Comparison of ENCODE assay signal across 8 cellular contexts in the genomic region with DNA sequence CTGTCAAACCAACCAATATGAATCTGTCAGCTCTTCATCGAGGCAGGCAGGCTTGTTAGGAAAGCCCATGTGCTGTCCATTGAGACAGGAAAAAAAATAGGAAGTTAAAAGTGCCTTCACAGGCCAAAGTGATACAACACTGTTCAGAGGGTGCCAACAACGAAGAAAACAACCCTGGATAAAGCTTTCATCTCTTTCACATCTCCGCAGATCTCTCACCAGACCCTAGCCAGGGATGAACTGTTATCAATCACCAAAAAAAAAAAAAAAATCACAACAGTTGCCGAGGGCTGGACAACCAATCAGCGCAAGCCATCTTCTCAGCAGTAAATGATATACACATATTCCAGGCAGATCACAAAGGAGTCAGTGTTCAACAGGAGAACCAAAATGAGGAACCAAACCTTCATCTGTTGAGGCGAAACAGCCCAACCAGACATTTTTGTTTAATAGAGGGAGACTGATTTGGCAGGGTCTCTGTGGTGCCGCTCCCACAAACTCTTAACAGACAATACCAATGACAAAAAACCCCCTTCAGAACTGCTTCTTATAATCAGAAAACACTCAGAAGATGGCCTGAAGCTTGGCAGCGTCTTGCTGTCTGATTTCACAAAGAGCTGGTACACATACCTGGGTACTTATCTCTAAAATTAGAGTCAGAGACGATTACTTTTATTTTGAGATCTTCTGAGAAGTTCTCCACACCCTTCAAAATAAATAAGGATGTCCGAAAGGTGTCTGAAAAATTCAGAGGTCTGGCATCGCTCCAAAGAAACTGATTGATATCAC. TPM values are rescaled to one million over a fixed set of nuclear protein-coding genes. Genes with fewer than 3 reads are reported as not detected.
DNase-seq lines count a peak whose midpoint lies in the region; ATAC-seq, FAIRE-seq and TF ChIP-seq lines count a peak whose summit lies in the region.

No MANE protein-coding gene starts in this region.

- intact Hi-C loops in prostate gland (cut with DNase I), result loop anchor here (5.0 kb wide), 2 partner anchors 57 to 168 kb away; partner anchors contain the start of gene HEXIM1

- 32% methylated on average over 11 of the region's 11 CpGs for WGBS in prostate gland

- peaks cover 7% of the 10 kb centered on the region for H3K27me3 ChIP-seq in NT2/D1 (ENCODE audit: insufficient read depth, insufficient read length)
- no peaks in the 10 kb centered on the region for H3K27me3 ChIP-seq in duodenal mucosa (ENCODE audit: control insufficient read depth in 1 of 2, insufficient read depth in 2 of 2, low read length in 2 of 2)
- no peaks in the 10 kb centered on the region for H3K27me3 ChIP-seq in prostate gland (replicated peaks; ENCODE audit: insufficient read depth)

- H3K4me3 ChIP-seq in NT2/D1 (ENCODE audit: insufficient read length, low read depth) (peak overlapping the region; percentile 87), duodenal mucosa (ENCODE audit: low read depth in 1 of 2, low read length in 2 of 2) (peak overlapping the region; percentile 88 to 96), prostate gland (peak overlapping the region in 1 of 2 donors; percentile 86)

- DNase-seq in NT2/D1 (ENCODE audit: low read depth, low spot score) (no peak), prostate gland (ENCODE audit: low spot score) (no peak), H54 (ENCODE audit: insufficient read length, low spot score) (no peak), urothelium cell line (ENCODE audit: low spot score) (no peak)

- H3K9ac ChIP-seq in NT2/D1 (ENCODE audit: insufficient read length, low read depth) (no peak overlapping the region), duodenal mucosa (ENCODE audit: low read depth in 1 of 2, low read length in 2 of 2) (peak overlapping the region; percentile 89)

- no peak for FAIRE-seq in H54 (lab: Jason Lieb, UNC)
- no peak for FAIRE-seq in urothelium cell line (lab: Jason Lieb, UNC)

- TF ChIP-seq CTCF in prostate gland (IDR thresholded peaks at IDR 0.05), result no peak

- H3K4me1 ChIP-seq in NT2/D1 (ENCODE audit: insufficient read depth, insufficient read length) (peaks cover 18% of the 10 kb centered on the region), duodenal mucosa (ENCODE audit: control insufficient read depth in 1 of 2, insufficient read depth in 2 of 2, low read length in 2 of 2) (peaks cover 82 to 83% of the 10 kb centered on the region in 2 donors), prostate gland (replicated peaks) (peaks cover 30% of the 10 kb centered on the region)

- H3K27ac ChIP-seq in duodenal mucosa (ENCODE audit: low read depth, low read length) (peak overlapping the region; percentile 26), prostate gland (peak overlapping the region; percentile 90 to 96)

- H3K36me3 ChIP-seq in NT2/D1 (ENCODE audit: insufficient read depth, insufficient read length, low read length), result peaks cover 39% of the 10 kb centered on the region
- no peaks in the 10 kb centered on the region for H3K36me3 ChIP-seq in duodenal mucosa (ENCODE audit: control insufficient read depth in 1 of 2, insufficient read depth in 2 of 2, low read length in 2 of 2)
- no peaks in the 10 kb centered on the region for H3K36me3 ChIP-seq in prostate gland

- TF ChIP-seq POLR2A in GM15510 (IDR thresholded peaks at IDR 0.05; ENCODE audit: borderline replicate concordance, extremely low read depth, insufficient read length) (peak; percentile 22), prostate gland (IDR thresholded peaks at IDR 0.05) (no peak), H54 (IDR thresholded peaks at IDR 0.05; ENCODE audit: low read depth, low read length) (no peak)

- no peak for ATAC-seq in HG03139 (IDR thresholded peaks at IDR 0.05; ENCODE audit: unreplicated experiment)
- no peak for ATAC-seq in GM19455 (IDR thresholded peaks at IDR 0.05; ENCODE audit: unreplicated experiment)

- H3K9me3 ChIP-seq in NT2/D1 (ENCODE audit: insufficient read depth, low read length), result no peaks in the 10 kb centered on the region
- no peaks in the 10 kb centered on the region for H3K9me3 ChIP-seq in duodenal mucosa (ENCODE audit: control insufficient read depth in 1 of 2, low read length in 2 of 2)
- no peaks in the 10 kb centered on the region for H3K9me3 ChIP-seq in prostate gland

RNA-seq across cellular contexts. Expression of gene MAP3K14, which starts 1.9 kb away (rescaled TPM):
- total RNA-seq in prostate gland, result 10 to 100 TPM; 12.5 to 16.1 TPM

RNA-seq across cellular contexts. Expression of gene SPATA32, which starts 53.1 kb away (rescaled TPM):
- total RNA-seq in prostate gland, result 1 to 10 TPM in 1 of 2 donors, not detected in 1; 3.2 TPM
